Comparison of ENCODE assay signal across 23 cellular contexts in genomic region chr6:49328051-49328450, GRCh38.
DNase-seq lines count a peak whose midpoint lies in the region; ATAC-seq, FAIRE-seq and TF ChIP-seq lines count a peak whose summit lies in the region.
"Had no signal": no experiment of that assay in that cellular context is flagged by ENCODE, and none has a peak within 500 bp of the region (broad histone marks: within the 10 kb centered on the region; RNA-seq: fewer than 3 reads in every experiment).

No MANE protein-coding gene starts in this region.

- H3K27ac Mint-ChIP-seq in WTC11 = no peak overlapping the region
- H3K27ac Mint-ChIP-seq: activated B cell treated with CpG ODN at 0.5 μM for 24 hours; activated CD4-positive, alpha-beta memory T cell treated with anti-CD3 and anti-CD28 coated beads for 36 hours; effector memory CD8-positive, alpha-beta T cell had no signal

- H3K56ac ChIP-seq in IMR-90 (ENCODE audit: extremely low read depth, insufficient read depth, low read length) = no peak overlapping the region

- H4K5ac ChIP-seq in IMR-90 (ENCODE audit: low read depth, low read length) = peak overlapping the region; percentile 42; the same call in 1 of the 2 replicates

- in situ Hi-C loops in IMR-90 (cut with MboI; ENCODE audit: low sequenced_read_pairs) = no loop called here

- H3K9me3 Mint-ChIP-seq in WTC11 = peaks cover 20% of the 10 kb centered on the region
- H3K9me3 Mint-ChIP-seq: activated CD4-positive, alpha-beta memory T cell treated with anti-CD3 and anti-CD28 coated beads for 36 hours had no signal

- dilution Hi-C loops in IMR-90 (cut with HindIII; ENCODE audit: low sequenced_read_pairs, unreplicated experiment) = no loop called here
- dilution Hi-C loops in keratinocyte (cut with MboI; ENCODE audit: extremely low pct_ligation_motif_present, low sequenced_read_pairs) = no loop called here

- H3K4me2 ChIP-seq in IMR-90 (ENCODE audit: low read depth, low read length) (no peak overlapping the region), keratinocyte (ENCODE audit: control insufficient read depth, extremely low read depth, insufficient read depth, low read depth, low read length) (no peak overlapping the region)

- H3K4me3 Mint-ChIP-seq in WTC11 = no peak overlapping the region
- H3K4me3 Mint-ChIP-seq: activated B cell treated with CpG ODN at 0.5 μM for 24 hours; activated CD4-positive, alpha-beta memory T cell treated with anti-CD3 and anti-CD28 coated beads for 36 hours; central memory CD8-positive, alpha-beta T cell; effector memory CD8-positive, alpha-beta T cell had no signal

- no peak overlapping the region for H2BK15ac ChIP-seq in IMR-90 (ENCODE audit: low read depth, low read length)

- no peak for FAIRE-seq in keratinocyte (lab: Jason Lieb, UNC)

- DNase-seq in IMR-90 (no peak), cardiac fibroblast (ENCODE audit: low read depth in 2 of 2) (peak; percentile 19 to 49), keratinocyte (ENCODE audit: low read depth, low spot score) (no peak), NCI-H1930 (lab: John Stamatoyannopoulos, UW) (no peak), activated T-cell treated with anti-CD3 and anti-CD28 coated beads for 4 hours (no peak), WTC11 (ENCODE audit: low spot score) (no peak)
- DNase-seq: activated B cell treated with CpG ODN at 0.5 μM for 24 hours; activated CD4-positive, alpha-beta memory T cell treated with anti-CD3 and anti-CD28 coated beads for 36 hours; activated gamma-delta T cell treated with Interleukin-2 at 50 U/mL for 16 hours; effector memory CD8-positive, alpha-beta T cell; GDM1; heart left ventricle; MM.1S; NCI-H146; NCI-H226; ovary; right lobe of liver; RPMI8226; T-helper 9 cell had no signal

- no peak overlapping the region for H3K23ac ChIP-seq in IMR-90 (ENCODE audit: low read depth, low read length)

- peak overlapping the region; percentile 66 to 93 for H4K8ac ChIP-seq in IMR-90 (ENCODE audit: low read depth in 2 of 2, low read length in 2 of 2)

- H3K27me3 ChIP-seq in ACC112 (ENCODE audit: insufficient read depth, low read length) = no peaks in the 10 kb centered on the region
- no peaks in the 10 kb centered on the region for H3K27me3 ChIP-seq in IMR-90 (ENCODE audit: control insufficient read depth, insufficient read depth, low read length)
- no peaks in the 10 kb centered on the region for H3K27me3 ChIP-seq in keratinocyte (ENCODE audit: control insufficient read depth, extremely low read depth, insufficient read depth, low read length)
- H3K27me3 ChIP-seq: heart left ventricle, ovary, right lobe of liver had no signal

- H3K4me1 ChIP-seq in ACC112 (ENCODE audit: control insufficient read depth, insufficient read depth, low read length, unreplicated experiment) = peaks cover 29% of the 10 kb centered on the region
- no peaks in the 10 kb centered on the region; the same call in 1 of the 2 replicates for H3K4me1 ChIP-seq in IMR-90 (ENCODE audit: control insufficient read depth, insufficient read depth, low read length)
- peaks cover 21% of the 10 kb centered on the region for H3K4me1 ChIP-seq in keratinocyte (ENCODE audit: control insufficient read depth, extremely low read depth, insufficient read depth, low read length)
- H3K4me1 ChIP-seq: right lobe of liver had no signal

- no TSS peak for BruUV-seq in IMR-90 (replicated peaks; lab: Mats Ljungman, UMichigan)

- H4K20me1 ChIP-seq in IMR-90 (ENCODE audit: insufficient read depth, low read length) = no peaks in the 10 kb centered on the region
- no peaks in the 10 kb centered on the region for H4K20me1 ChIP-seq in keratinocyte (ENCODE audit: control insufficient read depth, extremely low read depth, insufficient read depth, low read length)

- CTCF ChIA-PET in IMR-90 (lab: Yijun Ruan, JAX) (interaction anchor here (0.6 kb wide), 1 partner anchor 1871 kb away, joined by 4 read pairs; no protein-coding TSS in a partner anchor), WTC11 (lab: Charles Lee) (no interaction called here)

- H2AFZ ChIP-seq in ACC112 (ENCODE audit: low read length, unreplicated experiment) (peak overlapping the region; percentile 78), IMR-90 (replicated peaks; ENCODE audit: low read length, poor library complexity) (peak overlapping the region; percentile 40), keratinocyte (ENCODE audit: control insufficient read depth, low read length) (peak overlapping the region; percentile 58)

- peak overlapping the region; percentile 61 for H3K4ac ChIP-seq in IMR-90 (ENCODE audit: low read depth, low read length)

- no peak overlapping the region for H3K4me3 ChIP-seq in ACC112 (ENCODE audit: low read depth, low read length)
- no peak overlapping the region for H3K4me3 ChIP-seq in IMR-90 (ENCODE audit: insufficient read depth, low read depth, low read length)
- H3K4me3 ChIP-seq in cardiac fibroblast (replicated peaks in 1 of 2; ENCODE audit: low read depth in 2 of 2, low read length in 2 of 2) = no peak overlapping the region
- H3K4me3 ChIP-seq in keratinocyte (ENCODE audit: control insufficient read depth in 2 of 3, extremely low read depth in 1 of 3, insufficient read depth in 2 of 3, low read depth in 1 of 3, low read length in 3 of 3) = no peak overlapping the region
- H3K4me3 ChIP-seq: heart left ventricle, ovary, right lobe of liver had no signal

- peaks cover 4% of the 10 kb centered on the region for H3K9me1 ChIP-seq in IMR-90 (ENCODE audit: insufficient read depth, low read length)
- H3K9me1 ChIP-seq in keratinocyte (ENCODE audit: control insufficient read depth, extremely low read depth, insufficient read depth, low read length) = no peaks in the 10 kb centered on the region

- H3K27ac ChIP-seq in ACC112 (ENCODE audit: low read depth, low read length) (no peak overlapping the region), IMR-90 (ENCODE audit: insufficient read depth, low read length) (no peak overlapping the region), keratinocyte (ENCODE audit: control insufficient read depth, insufficient read depth, low read length) (no peak overlapping the region)
- H3K27ac ChIP-seq: C4-2B, ovary, right lobe of liver had no signal

- H2AK9ac ChIP-seq in IMR-90 (replicated peaks; ENCODE audit: low read depth, low read length, poor library complexity) = no peak overlapping the region

- 0 out of 2 replicates have a peak overlapping the region, but pooled peaks have one; percentile 63 for H3K14ac ChIP-seq in IMR-90 (replicated peaks; ENCODE audit: low read depth, low read length)

- ATAC-seq in IMR-90 (ENCODE audit: low read depth) (no peak), GM21723 (IDR thresholded peaks at IDR 0.05; ENCODE audit: unreplicated experiment) (no peak), WTC11 (no peak)
- ATAC-seq: effector memory CD8-positive, alpha-beta T cell; heart left ventricle; right lobe of liver had no signal

- no CpG with 5 or more reads among the region's 1 CpG for WGBS in IMR-90 (ENCODE audit: extremely low coverage in 2 of 2, insufficient read length in 1 of 2), 2 experiments

- peak overlapping the region; percentile 53 for H2BK5ac ChIP-seq in IMR-90 (ENCODE audit: low read depth, low read length, poor library complexity, severe bottlenecking)

- peaks cover 29% of the 10 kb centered on the region for H3K4me1 Mint-ChIP-seq in WTC11
- H3K4me1 Mint-ChIP-seq: activated B cell treated with CpG ODN at 0.5 μM for 24 hours; central memory CD8-positive, alpha-beta T cell had no signal

- no peak overlapping the region for H2AK5ac ChIP-seq in IMR-90 (ENCODE audit: low read depth, low read length)

- no peak for TF ChIP-seq POLR2A in IMR-90 (IDR thresholded peaks at IDR 0.05; ENCODE audit: low read depth, low read length)

- no peak for TF ChIP-seq CTCF in IMR-90 (conservative IDR thresholded peaks at IDR 0.05; ENCODE audit: low read depth, low read length)
- no peak for TF ChIP-seq CTCF in cardiac fibroblast (IDR thresholded peaks at IDR 0.05; ENCODE audit: low read depth, low read length)
- TF ChIP-seq CTCF in keratinocyte (optimal IDR thresholded peaks at IDR 0.05 in 1 of 3, IDR thresholded peaks at IDR 0.05 in 1 of 3, conservative IDR thresholded peaks at IDR 0.05 in 1 of 3; ENCODE audit: extremely low read depth in 1 of 3, insufficient read depth in 2 of 3, low read length in 3 of 3) = no peak
- TF ChIP-seq CTCF in WTC11 (IDR thresholded peaks at IDR 0.05) = no peak

- H3K36me3 ChIP-seq in ACC112 (ENCODE audit: insufficient read depth, low read length) (no peaks in the 10 kb centered on the region), IMR-90 (ENCODE audit: control insufficient read depth, insufficient read depth, low read length) (no peaks in the 10 kb centered on the region), keratinocyte (ENCODE audit: control insufficient read depth in 2 of 2, extremely low read depth in 1 of 2, insufficient read depth in 2 of 2, low read length in 2 of 2) (no peaks in the 10 kb centered on the region)
- H3K36me3 ChIP-seq: heart left ventricle, ovary, right lobe of liver had no signal

- POLR2A ChIA-PET in IMR-90 (lab: Charles Lee; ENCODE audit: unreplicated experiment) (no interaction called here), WTC11 (lab: Charles Lee) (no interaction called here)

- H3K9ac ChIP-seq in IMR-90 (ENCODE audit: low read depth, low read length) (no peak overlapping the region), keratinocyte (ENCODE audit: control insufficient read depth, extremely low read depth, insufficient read depth, low read length) (no peak overlapping the region)

- H2BK20ac ChIP-seq in IMR-90 (ENCODE audit: low read depth, low read length) = peak overlapping the region; percentile 99

- no peak for TF ChIP-seq RAD21 in IMR-90 (IDR thresholded peaks at IDR 0.05; ENCODE audit: low read length)

- H3K79me2 ChIP-seq in ACC112 (ENCODE audit: control insufficient read depth, insufficient read depth, low read length, unreplicated experiment) = no peaks in the 10 kb centered on the region
- no peaks in the 10 kb centered on the region for H3K79me2 ChIP-seq in keratinocyte (ENCODE audit: control insufficient read depth, insufficient read depth, low read length)

- peak overlapping the region; percentile 91 for H2BK120ac ChIP-seq in IMR-90 (ENCODE audit: low read depth, low read length)

- H3K79me1 ChIP-seq in IMR-90 (ENCODE audit: low read depth in 1 of 2, low read length in 2 of 2) = no peaks in the 10 kb centered on the region

- H3K9me3 ChIP-seq in IMR-90 (ENCODE audit: control insufficient read depth, insufficient read depth, low read length) (no peaks in the 10 kb centered on the region), keratinocyte (ENCODE audit: control insufficient read depth, low read depth, low read length) (no peaks in the 10 kb centered on the region)
- H3K9me3 ChIP-seq: heart left ventricle, ovary, right lobe of liver had no signal

- H3K18ac ChIP-seq in IMR-90 (ENCODE audit: low read depth, low read length) = peak overlapping the region; percentile 81; the same call in 1 of the 2 replicates

- H3K36me3 Mint-ChIP-seq in WTC11 = peaks cover 3% of the 10 kb centered on the region; the same call in 1 of the 2 replicates
- H3K36me3 Mint-ChIP-seq: activated CD4-positive, alpha-beta memory T cell treated with anti-CD3 and anti-CD28 coated beads for 36 hours had no signal

- intact Hi-C loops in IMR-90 (cut with micrococcal nuclease) = no loop called here

- 0 out of 2 replicates have a peak overlapping the region, but pooled peaks have one; percentile 22 for H4K91ac ChIP-seq in IMR-90 (ENCODE audit: insufficient read depth, low read depth, low read length)

- no peaks in the 10 kb centered on the region for H3K27me3 Mint-ChIP-seq in WTC11 (ENCODE audit: low read depth)
- H3K27me3 Mint-ChIP-seq: activated B cell treated with CpG ODN at 0.5 μM for 24 hours; activated CD4-positive, alpha-beta memory T cell treated with anti-CD3 and anti-CD28 coated beads for 36 hours; central memory CD8-positive, alpha-beta T cell; effector memory CD8-positive, alpha-beta T cell had no signal

Comparison
In these comparisons a context has a peak if more than half of its experiments do, and no peak if none do; other contexts are left out.
1. DNase-seq: peak in cardiac fibroblast (2 of 2); none in IMR-90 (single experiment), keratinocyte (single experiment), NCI-H1930 (0 of 2), activated T-cell treated with anti-CD3 and anti-CD28 coated beads for 4 hours (single experiment) and WTC11 (single experiment).
2. Peak in every context shown above with its lines, with median percentiles within 50 percentile points of each other: H2AFZ ChIP-seq.